Comparison of ENCODE assay signal across 8 cellular contexts in genomic region chr2:18991177-18992168, GRCh38.
DNase-seq lines count a peak whose midpoint lies in the region; ATAC-seq, FAIRE-seq and TF ChIP-seq lines count a peak whose summit lies in the region.

No MANE protein-coding gene starts in this region.

- H3K4me3 ChIP-seq in endodermal cell (ENCODE audit: low read length) (no peak overlapping the region), kidney (ENCODE audit: low read length in 2 of 2) (no peak overlapping the region)

- no peak for ATAC-seq in GM18502 (IDR thresholded peaks at IDR 0.05; ENCODE audit: poor library complexity, unreplicated experiment)
- no peak for ATAC-seq in GM18873 (IDR thresholded peaks at IDR 0.05; ENCODE audit: low FRiP score, unreplicated experiment)

- WGBS in endodermal cell (ENCODE audit: insufficient coverage in 1 of 2, insufficient read length in 1 of 2), 2 experiments, result 90 to 91% methylated on average over 1 to 5 of the region's 5 CpGs

- H3K27me3 ChIP-seq in endodermal cell (ENCODE audit: control insufficient read depth, insufficient read depth, low read length, poor library complexity, severe bottlenecking), result no peaks in the 10 kb centered on the region

- H3K27ac ChIP-seq in endodermal cell (ENCODE audit: low read depth, low read length), result no peak overlapping the region
- no peak overlapping the region for H3K27ac ChIP-seq in kidney (ENCODE audit: low read depth in 2 of 2, low read length in 2 of 2)

- H3K9me3 Mint-ChIP-seq in osteocyte (ENCODE audit: unreplicated experiment), result no peaks in the 10 kb centered on the region
- no peaks in the 10 kb centered on the region for H3K9me3 Mint-ChIP-seq in endodermal cell

- H3K36me3 Mint-ChIP-seq in osteocyte (ENCODE audit: unreplicated experiment) (no peaks in the 10 kb centered on the region), endodermal cell (ENCODE audit: low read depth) (no peaks in the 10 kb centered on the region)

- H3K27ac Mint-ChIP-seq in osteocyte (ENCODE audit: unreplicated experiment), result peak overlapping the region; percentile 86
- no peak overlapping the region for H3K27ac Mint-ChIP-seq in endodermal cell

- no peak for TF ChIP-seq CTCF in osteocyte (IDR thresholded peaks at IDR 0.05)
- TF ChIP-seq CTCF in endodermal cell (conservative IDR thresholded peaks at IDR 0.05), result no peak
- no peak for TF ChIP-seq CTCF in kidney (IDR thresholded peaks at IDR 0.05; ENCODE audit: borderline replicate concordance, extremely low read depth, insufficient read depth)

- H3K27me3 Mint-ChIP-seq in osteocyte (ENCODE audit: unreplicated experiment), result no peaks in the 10 kb centered on the region
- H3K27me3 Mint-ChIP-seq in endodermal cell (ENCODE audit: insufficient read depth), result no peaks in the 10 kb centered on the region

- FAIRE-seq in kidney (lab: Jason Lieb, UNC), result no peak

- no peaks in the 10 kb centered on the region for H3K36me3 ChIP-seq in endodermal cell (ENCODE audit: control insufficient read depth, insufficient read depth, low read length)
- no peaks in the 10 kb centered on the region for H3K36me3 ChIP-seq in kidney (ENCODE audit: control insufficient read depth in 1 of 2, insufficient read depth in 2 of 2, low read length in 2 of 2)

- no peak overlapping the region for H3K4me3 Mint-ChIP-seq in osteocyte (ENCODE audit: unreplicated experiment)
- no peak overlapping the region for H3K4me3 Mint-ChIP-seq in endodermal cell

- peaks cover 8% of the 10 kb centered on the region for H3K4me1 ChIP-seq in endodermal cell (ENCODE audit: control insufficient read depth, insufficient read depth, low read length)
- peaks cover 0 to 5% of the 10 kb centered on the region in 2 donors for H3K4me1 ChIP-seq in kidney (ENCODE audit: control insufficient read depth in 1 of 2, insufficient read depth in 1 of 2, low read depth in 1 of 2, low read length in 2 of 2)

- DNase-seq in DMS 273 treated with DMSO at 0.1 percent for 48 hours (lab: John Stamatoyannopoulos, UW), result peak; percentile 84
- peak; percentile 98 for DNase-seq in NCI-H345 (lab: John Stamatoyannopoulos, UW)
- DNase-seq in epidermal melanocyte (ENCODE audit: insufficient read length, low spot score), result peak; percentile 29
- peak; percentile 86 for DNase-seq in osteocyte (ENCODE audit: extremely low spot score, unreplicated experiment)
- no peak for DNase-seq in endodermal cell
- no peak for DNase-seq in kidney

- intact Hi-C loops in kidney (cut with DNase I), result no loop called here

- H3K4me1 Mint-ChIP-seq in osteocyte (ENCODE audit: unreplicated experiment), result peaks cover 71% of the 10 kb centered on the region
- H3K4me1 Mint-ChIP-seq in endodermal cell, result peaks cover 15% of the 10 kb centered on the region

- H3K9ac ChIP-seq in endodermal cell (ENCODE audit: extremely low read depth, low read length, poor library complexity, severe bottlenecking) (no peak overlapping the region), kidney (ENCODE audit: low read length in 2 of 2) (no peak overlapping the region)

- H3K9me3 ChIP-seq in endodermal cell (ENCODE audit: control insufficient read depth, low read length), result no peaks in the 10 kb centered on the region
- no peaks in the 10 kb centered on the region for H3K9me3 ChIP-seq in kidney (ENCODE audit: control insufficient read depth in 1 of 2, low read length in 2 of 2)

Comparison
In these comparisons a context has a peak if more than half of its experiments do, and no peak if none do; other contexts are left out.
1. DNase-seq: peak in DMS 273 treated with DMSO at 0.1 percent for 48 hours (single experiment), NCI-H345 (single experiment), epidermal melanocyte (single experiment) and osteocyte (single experiment); none in endodermal cell (single experiment) and kidney (single experiment).